22 cellular contexts compared by ENCODE assay signal in genomic region chr10:2972810-2973209, GRCh38.
DNase-seq lines count a peak whose midpoint lies in the region; ATAC-seq and TF ChIP-seq lines count a peak whose summit lies in the region.
"Had no signal": no experiment of that assay in that cellular context is flagged by ENCODE, and none has a peak within 500 bp of the region (broad histone marks: within the 10 kb centered on the region; RNA-seq: fewer than 3 reads in every experiment).

No MANE protein-coding gene starts in this region.

- H3K27ac Mint-ChIP-seq in neural progenitor cell: peak overlapping the region; percentile 50
- no peak overlapping the region for H3K27ac Mint-ChIP-seq in chondrocyte (ENCODE audit: unreplicated experiment)
- H3K27ac Mint-ChIP-seq: CD4-positive, alpha-beta T cell; GM23338; HFFc6 had no signal

- H3K27me3 ChIP-seq in neural progenitor cell (no peaks in the 10 kb centered on the region), adrenal gland (no peaks in the 10 kb centered on the region)

- H3K36me3 ChIP-seq in neural progenitor cell: no peaks in the 10 kb centered on the region
- no peaks in the 10 kb centered on the region for H3K36me3 ChIP-seq in adrenal gland (replicated peaks in 1 of 2)

- intact Hi-C loops in adrenal gland (cut with DNase I): no loop called here

- H3K27ac ChIP-seq in neural progenitor cell: no peak overlapping the region
- H3K27ac ChIP-seq in adrenal gland: no peak overlapping the region
- H3K27ac ChIP-seq: 22Rv1, A549, C4-2B, HL-60 had no signal

- H3K4me1 ChIP-seq in neural progenitor cell: peaks cover 21% of the 10 kb centered on the region
- no peaks in the 10 kb centered on the region for H3K4me1 ChIP-seq in adrenal gland (replicated peaks in 1 of 2)
- H3K4me1 ChIP-seq: A549, Caco-2 had no signal

- H3K9me3 Mint-ChIP-seq in neural progenitor cell (no peaks in the 10 kb centered on the region), chondrocyte (ENCODE audit: low read depth) (no peaks in the 10 kb centered on the region)
- H3K9me3 Mint-ChIP-seq: CD4-positive, alpha-beta T cell; GM23338; HFFc6 had no signal

- H3F3A ChIP-seq in neural progenitor cell (ENCODE audit: low read depth): peaks cover 9% of the 10 kb centered on the region

- H3K9me3 ChIP-seq in neural progenitor cell (ENCODE audit: low read depth): no peaks in the 10 kb centered on the region
- H3K9me3 ChIP-seq in adrenal gland (replicated peaks in 1 of 3): no peaks in the 10 kb centered on the region
- H3K9me3 ChIP-seq: A549, Caco-2 had no signal

- no peak overlapping the region for H3K4me3 Mint-ChIP-seq in neural progenitor cell
- no peak overlapping the region for H3K4me3 Mint-ChIP-seq in chondrocyte (ENCODE audit: unreplicated experiment)
- H3K4me3 Mint-ChIP-seq: CD4-positive, alpha-beta T cell; GM23338; HFFc6 had no signal

- TF ChIP-seq CTCF in neural progenitor cell (IDR thresholded peaks at IDR 0.05) (no peak), adrenal gland (IDR thresholded peaks at IDR 0.05) (no peak), chondrocyte (IDR thresholded peaks at IDR 0.05) (no peak)

- DNase-seq in activated CD8-positive, alpha-beta memory T cell treated with anti-CD3 and anti-CD28 coated beads for 24 hours: peak; percentile 11
- DNase-seq in activated CD8-positive, alpha-beta memory T cell treated with anti-CD3 and anti-CD28 coated beads, Interleukin-2, amount 50 U/mL, for 4 hours: no peak
- DNase-seq in left lobe of liver (ENCODE audit: low spot score) (no peak), neural progenitor cell (ENCODE audit: low spot score) (no peak), HPDE6-E6E7 (ENCODE audit: extremely low spot score) (no peak), adrenal gland (no peak), chondrocyte (ENCODE audit: low spot score) (no peak)
- DNase-seq: AML-193; Caco-2; CD4-positive, alpha-beta T cell; DMS153; DMS79; GDM1; H7; HFFc6 had no signal

- no peaks in the 10 kb centered on the region for H3K36me3 Mint-ChIP-seq in neural progenitor cell
- no peaks in the 10 kb centered on the region for H3K36me3 Mint-ChIP-seq in chondrocyte (ENCODE audit: low read depth)

- no peak overlapping the region for H3K9ac ChIP-seq in neural progenitor cell

- H3K4me2 ChIP-seq in neural progenitor cell: peak overlapping the region; percentile 31
- H3K4me2 ChIP-seq: A549, GM23338 had no signal

- no peak overlapping the region for H2AFZ ChIP-seq in neural progenitor cell (replicated peaks)
- H2AFZ ChIP-seq: GM23338 had no signal

- H3K27me3 Mint-ChIP-seq in neural progenitor cell (ENCODE audit: insufficient read depth, low read depth): peaks cover 6% of the 10 kb centered on the region
- H3K27me3 Mint-ChIP-seq in chondrocyte (ENCODE audit: low read depth): no peaks in the 10 kb centered on the region
- H3K27me3 Mint-ChIP-seq: CD4-positive, alpha-beta T cell had no signal

- 87 to 94% (median 90%) methylated on average over 8 of the region's 8 CpGs for WGBS in adrenal gland, 4 donors

- ATAC-seq in left lobe of liver (peak; percentile 19), HG03039 (IDR thresholded peaks at IDR 0.05; ENCODE audit: unreplicated experiment) (no peak)
- ATAC-seq: A549, GM23338, HCT116 had no signal

- no peaks in the 10 kb centered on the region for H4K20me1 ChIP-seq in neural progenitor cell (ENCODE audit: low read depth)

- no peaks in the 10 kb centered on the region for H3K79me2 ChIP-seq in neural progenitor cell (ENCODE audit: low read depth)

- no peak overlapping the region for H3K4me3 ChIP-seq in neural progenitor cell
- H3K4me3 ChIP-seq in adrenal gland: no peak overlapping the region
- H3K4me3 ChIP-seq: A549, GM23338 had no signal

- peaks cover 28% of the 10 kb centered on the region for H3K4me1 Mint-ChIP-seq in neural progenitor cell
- peaks cover 17% of the 10 kb centered on the region for H3K4me1 Mint-ChIP-seq in chondrocyte (ENCODE audit: low read depth)

- no peak for TF ChIP-seq POLR2A in adrenal gland (IDR thresholded peaks at IDR 0.05)
